23 cellular contexts compared by ENCODE assay signal in genomic region chr6:107102414-107102805, GRCh38. TPM values are rescaled to one million over a fixed set of nuclear protein-coding genes. Genes with fewer than 3 reads are reported as not detected.
DNase-seq lines count a peak whose midpoint lies in the region; ATAC-seq, FAIRE-seq and TF ChIP-seq lines count a peak whose summit lies in the region.
"Had no signal": no experiment of that assay in that cellular context is flagged by ENCODE, and none has a peak within 500 bp of the region (broad histone marks: within the 10 kb centered on the region; RNA-seq: fewer than 3 reads in every experiment).

No MANE protein-coding gene starts in this region.

- peaks cover 26% of the 10 kb centered on the region for H3K36me3 Mint-ChIP-seq in brain

- no peaks in the 10 kb centered on the region for H3K9me3 Mint-ChIP-seq in brain
- H3K9me3 Mint-ChIP-seq: activated CD4-positive, alpha-beta T cell treated with anti-CD3 and anti-CD28 coated beads, Interleukin-2, amount 10 ng/mL, durations not matched to agents 7 days and 5 days; stimulated activated naive CD8-positive, alpha-beta T cell treated with anti-CD3 and anti-CD28 coated beads, Interleukin-15, Interleukin-2, amounts not matched to agents 100 ng/mL and 50 ng/mL, for 24 hours; T-helper 1 cell treated with Interleukin-12 subunit alpha and Interleukin-12 subunit beta and Interleukin-4 antibody, amounts not matched to agents 30 μg/mL and 1 μg/mL, for 36 hours had no signal

- no peak for TF ChIP-seq CTCF in brain (conservative IDR thresholded peaks at IDR 0.05)

- ATAC-seq in GM18861 (IDR thresholded peaks at IDR 0.05; ENCODE audit: unreplicated experiment): no peak
- ATAC-seq: A549 had no signal

- DNase-seq in NCI-H82 (lab: John Stamatoyannopoulos, UW) (peak; percentile 64), NCI-H82 treated with DMSO at 0.1 percent for 48 hours (lab: John Stamatoyannopoulos, UW; ENCODE audit: unreplicated experiment) (no peak), NCI-H2227 (lab: John Stamatoyannopoulos, UW; ENCODE audit: unreplicated experiment) (peak; percentile 13), retina (peak; percentile 44), urothelium cell line (ENCODE audit: low spot score) (no peak)
- no peak for DNase-seq in stimulated activated CD4-positive, alpha-beta T cell treated with anti-CD3 and anti-CD28 coated beads, Interleukin-1b, Interleukin-23, amount 100 ng/mL, for 48 hours
- DNase-seq: activated CD4-positive, alpha-beta T cell treated with anti-CD3 and anti-CD28 coated beads, Interleukin-2, amount 10 ng/mL, durations not matched to agents 7 days and 5 days; BE2C; Caco-2; effector memory CD4-positive, alpha-beta T cell; kidney glomerular epithelial cell; MG63; NCI-H146; occipital lobe; stimulated activated CD4-positive, alpha-beta T cell treated with anti-CD3 and anti-CD28 coated beads, Interleukin-12 subunit alpha, Interleukin-12 subunit beta, amount 100 ng/mL, for 4 hours had no signal

- peak overlapping the region in 2 of 5 experiments; percentile 24 to 25 for H3K4me3 Mint-ChIP-seq in brain
- H3K4me3 Mint-ChIP-seq: activated CD4-positive, alpha-beta T cell treated with anti-CD3 and anti-CD28 coated beads, Interleukin-2, amount 10 ng/mL, durations not matched to agents 7 days and 5 days; activated naive CD8-positive, alpha-beta T cell; stimulated activated naive CD8-positive, alpha-beta T cell treated with anti-CD3 and anti-CD28 coated beads, Interleukin-15, Interleukin-2, amounts not matched to agents 100 ng/mL and 50 ng/mL, for 24 hours; T-helper 1 cell treated with Interleukin-12 subunit alpha and Interleukin-12 subunit beta and Interleukin-4 antibody, amounts not matched to agents 30 μg/mL and 1 μg/mL, for 36 hours had no signal

- no peaks in the 10 kb centered on the region for H3K27me3 Mint-ChIP-seq in brain
- H3K27me3 Mint-ChIP-seq: activated CD4-positive, alpha-beta T cell treated with anti-CD3 and anti-CD28 coated beads, Interleukin-2, amount 10 ng/mL, durations not matched to agents 7 days and 5 days; activated naive CD8-positive, alpha-beta T cell; stimulated activated naive CD8-positive, alpha-beta T cell treated with anti-CD3 and anti-CD28 coated beads, Interleukin-15, Interleukin-2, amounts not matched to agents 100 ng/mL and 50 ng/mL, for 24 hours had no signal

- H3K27ac Mint-ChIP-seq in brain: peak overlapping the region; percentile 10 to 82 (median 78)
- H3K27ac Mint-ChIP-seq: activated CD4-positive, alpha-beta T cell treated with anti-CD3 and anti-CD28 coated beads, Interleukin-2, amount 10 ng/mL, durations not matched to agents 7 days and 5 days; activated naive CD8-positive, alpha-beta T cell; stimulated activated naive CD8-positive, alpha-beta T cell treated with anti-CD3 and anti-CD28 coated beads, Interleukin-15, Interleukin-2, amounts not matched to agents 100 ng/mL and 50 ng/mL, for 24 hours; T-helper 1 cell treated with Interleukin-12 subunit alpha and Interleukin-12 subunit beta and Interleukin-4 antibody, amounts not matched to agents 30 μg/mL and 1 μg/mL, for 36 hours had no signal

- H3K4me1 Mint-ChIP-seq in brain: peaks cover 35% of the 10 kb centered on the region
- H3K4me1 Mint-ChIP-seq: activated CD4-positive, alpha-beta T cell treated with anti-CD3 and anti-CD28 coated beads, Interleukin-2, amount 10 ng/mL, durations not matched to agents 7 days and 5 days had no signal

- no peak for FAIRE-seq in urothelium cell line (lab: Jason Lieb, UNC)
- FAIRE-seq: A549, colon, frontal cortex had no signal

RNA-seq across cellular contexts. Expression of gene BEND3, which starts 12.9 kb away (rescaled TPM):
- 6.2 TPM for polyA plus RNA-seq in brain (ENCODE audit: insufficient read depth, low read depth, low replicate concordance)

Comparison
In these comparisons a context has a peak if more than half of its experiments do, and no peak if none do; other contexts are left out.
1. DNase-seq: peak in NCI-H82 (single experiment), NCI-H2227 (single experiment) and retina (single experiment); none in NCI-H82 treated with DMSO at 0.1 percent for 48 hours (single experiment), urothelium cell line (single experiment) and stimulated activated CD4-positive, alpha-beta T cell treated with anti-CD3 and anti-CD28 coated beads, Interleukin-1b, Interleukin-23, amount 100 ng/mL, for 48 hours (single experiment).